ENCODE assay signal across 8 cellular contexts in genomic region chr3:101381809-101382208, GRCh38.
A peak's percentile ranks its signal among the peaks of the same experiment; 100 is the strongest.
DNase-seq lines count a peak whose midpoint lies in the region; ATAC-seq, FAIRE-seq and TF ChIP-seq lines count a peak whose summit lies in the region.

No MANE protein-coding gene starts in this region.

- TF ChIP-seq POLR2A in esophagus squamous epithelium (IDR thresholded peaks at IDR 0.05) = no peak

- H3K4me1 Mint-ChIP-seq in progenitor cell of endocrine pancreas (ENCODE audit: low read depth) = peaks cover 14% of the 10 kb centered on the region

- no peak for ATAC-seq in GM19467 (IDR thresholded peaks at IDR 0.05; ENCODE audit: unreplicated experiment)
- ATAC-seq in HG02884 (IDR thresholded peaks at IDR 0.05; ENCODE audit: unreplicated experiment) = no peak

- TF ChIP-seq CTCF in esophagus squamous epithelium (IDR thresholded peaks at IDR 0.05) (peak in 5 of 6 experiments; percentile 11 to 53 (median 22)), progenitor cell of endocrine pancreas (IDR thresholded peaks at IDR 0.05; ENCODE audit: unreplicated experiment) (peak; percentile 61)

- peaks cover 0 to 6% (median 0%) of the 10 kb centered on the region in 3 donors for H3K36me3 ChIP-seq in esophagus squamous epithelium

- FAIRE-seq in RCC 7860 (lab: Jason Lieb, UNC) = no peak

- no peaks in the 10 kb centered on the region for H3K27me3 ChIP-seq in esophagus squamous epithelium

- intact Hi-C loops in esophagus squamous epithelium (cut with DNase I) = no loop called here

- no peak overlapping the region for H3K4me3 ChIP-seq in Jurkat, Clone E6-1 (ENCODE audit: low read length)
- no peak overlapping the region for H3K4me3 ChIP-seq in esophagus squamous epithelium

- H3K27ac Mint-ChIP-seq in progenitor cell of endocrine pancreas = no peak overlapping the region

- H3K4me1 ChIP-seq in esophagus squamous epithelium = peaks cover 0 to 6% (median 0%) of the 10 kb centered on the region in 3 donors

- H3K9me3 Mint-ChIP-seq in progenitor cell of endocrine pancreas (ENCODE audit: low read depth) = peaks cover 16% of the 10 kb centered on the region

- H3K9me3 ChIP-seq in esophagus squamous epithelium = no peaks in the 10 kb centered on the region

- peaks cover 16% of the 10 kb centered on the region for H3K36me3 Mint-ChIP-seq in progenitor cell of endocrine pancreas (ENCODE audit: insufficient read depth)

- no peak overlapping the region for H3K4me3 Mint-ChIP-seq in progenitor cell of endocrine pancreas (ENCODE audit: low read depth)

- no peak overlapping the region for H3K27ac ChIP-seq in esophagus squamous epithelium

- H3K27me3 Mint-ChIP-seq in progenitor cell of endocrine pancreas = no peaks in the 10 kb centered on the region

- peak; percentile 49 for DNase-seq in DMS114 treated with DMSO at 0.1 percent for 48 hours (lab: John Stamatoyannopoulos, UW; ENCODE audit: unreplicated experiment)
- peak; percentile 17 for DNase-seq in Jurkat, Clone E6-1 (ENCODE audit: low read depth, low spot score)
- DNase-seq in RCC 7860 (ENCODE audit: low spot score) = peak; percentile 29
- DNase-seq in esophagus squamous epithelium (lab: John Stamatoyannopoulos, UW) = no peak
- no peak for DNase-seq in progenitor cell of endocrine pancreas (ENCODE audit: low spot score, unreplicated experiment)
- no peak for DNase-seq in stimulated activated CD4-positive, alpha-beta T cell treated with anti-CD3 and anti-CD28 coated beads, Interleukin-2, amount 100 ng/mL, for 24 hours

Comparison
In these comparisons a context has a peak if more than half of its experiments do, and no peak if none do; other contexts are left out.
1. DNase-seq: peak in DMS114 treated with DMSO at 0.1 percent for 48 hours (single experiment), Jurkat, Clone E6-1 (single experiment) and RCC 7860 (single experiment); none in esophagus squamous epithelium (single experiment), progenitor cell of endocrine pancreas (single experiment) and stimulated activated CD4-positive, alpha-beta T cell treated with anti-CD3 and anti-CD28 coated beads, Interleukin-2, amount 100 ng/mL, for 24 hours (0 of 2).